Comparison of ENCODE assay signal across 1 cellular context in the genomic region with DNA sequence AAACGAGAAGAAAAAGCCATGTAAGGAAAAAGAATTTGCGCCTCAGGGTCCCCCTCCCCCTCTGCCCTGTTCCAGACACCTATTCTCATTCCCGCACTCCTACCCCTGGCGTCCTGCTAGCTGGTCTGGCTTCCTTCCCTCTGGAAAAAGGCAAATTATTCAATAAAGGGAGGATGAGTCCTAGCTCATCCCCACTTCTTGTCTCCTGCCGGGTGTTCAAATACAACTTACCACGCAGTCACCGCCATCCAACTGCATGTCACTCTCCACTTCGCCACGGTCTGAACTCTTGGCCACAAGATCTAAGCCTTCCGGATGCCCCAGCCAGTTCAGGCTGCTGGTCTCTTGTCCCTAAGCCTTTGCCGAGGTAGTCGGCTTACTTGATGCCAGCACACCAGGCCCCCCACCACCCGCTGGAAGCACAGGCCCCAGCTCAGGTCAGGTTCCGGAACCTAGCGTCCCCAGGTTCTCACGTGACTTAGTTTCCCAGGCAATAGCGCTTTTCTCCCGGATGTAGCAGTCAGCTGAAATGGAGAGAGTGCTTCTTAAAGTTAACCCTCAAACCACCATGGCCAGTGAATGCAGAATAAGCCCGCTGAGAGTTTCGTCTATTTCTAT.
TF ChIP-seq lines count a peak whose summit lies in the region.

No MANE protein-coding gene starts in this region.

TF ChIP-seq in K562, 482 proteins besides CTCF, POLR2A, EP300 and RAD21 (continued from another document):
- no peak for TF ChIP-seq JUN (IDR thresholded peaks at IDR 0.05; ENCODE audit: borderline replicate concordance, low read depth, low read length)
- no peak for TF ChIP-seq JUN (CRISPR knock-in tag; IDR thresholded peaks at IDR 0.05; ENCODE audit: borderline replicate concordance)
- peak; percentile 17; the same call in 1 of the 2 replicates for TF ChIP-seq CXXC5 (CRISPR knock-in tag; IDR thresholded peaks at IDR 0.05)
- no peak for TF ChIP-seq RHOXF2B (CRISPR knock-in tag; conservative IDR thresholded peaks at IDR 0.05)
- no peak for TF ChIP-seq CTBP1 (IDR thresholded peaks at IDR 0.05; ENCODE audit: borderline replicate concordance)
- peak; percentile 79 for TF ChIP-seq HNRNPLL (IDR thresholded peaks at IDR 0.05; ENCODE audit: low read depth, low read length, poor library complexity, severe bottlenecking)
- no peak for TF ChIP-seq ZNF444 (CRISPR knock-in tag; IDR thresholded peaks at IDR 0.05)
- TF ChIP-seq, protein P1, sequence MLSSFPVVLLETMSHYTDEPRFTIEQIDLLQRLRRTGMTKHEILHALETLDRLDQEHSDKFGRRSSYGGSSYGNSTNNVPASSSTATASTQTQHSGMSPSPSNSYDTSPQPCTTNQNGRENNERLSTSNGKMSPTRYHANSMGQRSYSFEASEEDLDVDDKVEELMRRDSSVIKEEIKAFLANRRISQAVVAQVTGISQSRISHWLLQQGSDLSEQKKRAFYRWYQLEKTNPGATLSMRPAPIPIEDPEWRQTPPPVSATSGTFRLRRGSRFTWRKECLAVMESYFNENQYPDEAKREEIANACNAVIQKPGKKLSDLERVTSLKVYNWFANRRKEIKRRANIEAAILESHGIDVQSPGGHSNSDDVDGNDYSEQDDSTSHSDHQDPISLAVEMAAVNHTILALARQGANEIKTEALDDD (IDR thresholded peaks at IDR 0.05) = no peak
- no peak for TF ChIP-seq POLR2G (IDR thresholded peaks at IDR 0.05; ENCODE audit: low read depth, low read length)
- TF ChIP-seq FOXK1 (CRISPR knock-in tag; IDR thresholded peaks at IDR 0.05; ENCODE audit: borderline replicate concordance) = no peak
- no peak for TF ChIP-seq COPS2 (conservative IDR thresholded peaks at IDR 0.05)
- TF ChIP-seq, protein P2, sequence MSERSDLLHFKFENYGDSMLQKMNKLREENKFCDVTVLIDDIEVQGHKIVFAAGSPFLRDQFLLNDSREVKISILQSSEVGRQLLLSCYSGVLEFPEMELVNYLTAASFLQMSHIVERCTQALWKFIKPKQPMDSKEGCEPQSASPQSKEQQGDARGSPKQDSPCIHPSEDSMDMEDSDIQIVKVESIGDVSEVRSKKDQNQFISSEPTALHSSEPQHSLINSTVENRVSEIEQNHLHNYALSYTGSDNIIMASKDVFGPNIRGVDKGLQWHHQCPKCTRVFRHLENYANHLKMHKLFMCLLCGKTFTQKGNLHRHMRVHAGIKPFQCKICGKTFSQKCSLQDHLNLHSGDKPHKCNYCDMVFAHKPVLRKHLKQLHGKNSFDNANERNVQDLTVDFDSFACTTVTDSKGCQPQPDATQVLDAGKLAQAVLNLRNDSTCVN (CRISPR knock-in tag; IDR thresholded peaks at IDR 0.05) = no peak
- TF ChIP-seq KAT2B (IDR thresholded peaks at IDR 0.05; ENCODE audit: low read depth, low read length) = no peak
- no peak for TF ChIP-seq TCF3 (CRISPR knock-in tag; IDR thresholded peaks at IDR 0.05)
- no peak for TF ChIP-seq BRD4 (IDR thresholded peaks at IDR 0.05)
- TF ChIP-seq NFXL1 (CRISPR knock-in tag; IDR thresholded peaks at IDR 0.05) = no peak
- no peak for TF ChIP-seq ILK (tag; IDR thresholded peaks at IDR 0.05; ENCODE audit: borderline replicate concordance, low read depth)
- TF ChIP-seq, protein P3, sequence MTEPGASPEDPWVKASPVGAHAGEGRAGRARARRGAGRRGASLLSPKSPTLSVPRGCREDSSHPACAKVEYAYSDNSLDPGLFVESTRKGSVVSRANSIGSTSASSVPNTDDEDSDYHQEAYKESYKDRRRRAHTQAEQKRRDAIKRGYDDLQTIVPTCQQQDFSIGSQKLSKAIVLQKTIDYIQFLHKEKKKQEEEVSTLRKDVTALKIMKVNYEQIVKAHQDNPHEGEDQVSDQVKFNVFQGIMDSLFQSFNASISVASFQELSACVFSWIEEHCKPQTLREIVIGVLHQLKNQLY (CRISPR knock-in tag; conservative IDR thresholded peaks at IDR 0.05) = no peak
- no peak for TF ChIP-seq DPF2 (IDR thresholded peaks at IDR 0.05)
- TF ChIP-seq HLTF (IDR thresholded peaks at IDR 0.05) = no peak
- TF ChIP-seq FOS (IDR thresholded peaks at IDR 0.05; ENCODE audit: extremely low read depth, insufficient read length) = no peak
- TF ChIP-seq, protein P4, sequence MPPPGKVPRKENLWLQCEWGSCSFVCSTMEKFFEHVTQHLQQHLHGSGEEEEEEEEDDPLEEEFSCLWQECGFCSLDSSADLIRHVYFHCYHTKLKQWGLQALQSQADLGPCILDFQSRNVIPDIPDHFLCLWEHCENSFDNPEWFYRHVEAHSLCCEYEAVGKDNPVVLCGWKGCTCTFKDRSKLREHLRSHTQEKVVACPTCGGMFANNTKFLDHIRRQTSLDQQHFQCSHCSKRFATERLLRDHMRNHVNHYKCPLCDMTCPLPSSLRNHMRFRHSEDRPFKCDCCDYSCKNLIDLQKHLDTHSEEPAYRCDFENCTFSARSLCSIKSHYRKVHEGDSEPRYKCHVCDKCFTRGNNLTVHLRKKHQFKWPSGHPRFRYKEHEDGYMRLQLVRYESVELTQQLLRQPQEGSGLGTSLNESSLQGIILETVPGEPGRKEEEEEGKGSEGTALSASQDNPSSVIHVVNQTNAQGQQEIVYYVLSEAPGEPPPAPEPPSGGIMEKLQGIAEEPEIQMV (tag; conservative IDR thresholded peaks at IDR 0.05; ENCODE audit: low read depth) = no peak
- no peak for TF ChIP-seq SMAD2 (IDR thresholded peaks at IDR 0.05; ENCODE audit: low read depth, low read length)
- no peak for TF ChIP-seq ZSCAN32 (CRISPR knock-in tag; IDR thresholded peaks at IDR 0.05)
- peak; percentile 92 for TF ChIP-seq TOE1 (IDR thresholded peaks at IDR 0.05; ENCODE audit: borderline replicate concordance)
- no peak for TF ChIP-seq TOE1 (CRISPR knock-in tag; IDR thresholded peaks at IDR 0.05; ENCODE audit: borderline replicate concordance, low read depth)
- TF ChIP-seq ZFPM2 (CRISPR knock-in tag; IDR thresholded peaks at IDR 0.05) = no peak
- TF ChIP-seq, protein P5, sequence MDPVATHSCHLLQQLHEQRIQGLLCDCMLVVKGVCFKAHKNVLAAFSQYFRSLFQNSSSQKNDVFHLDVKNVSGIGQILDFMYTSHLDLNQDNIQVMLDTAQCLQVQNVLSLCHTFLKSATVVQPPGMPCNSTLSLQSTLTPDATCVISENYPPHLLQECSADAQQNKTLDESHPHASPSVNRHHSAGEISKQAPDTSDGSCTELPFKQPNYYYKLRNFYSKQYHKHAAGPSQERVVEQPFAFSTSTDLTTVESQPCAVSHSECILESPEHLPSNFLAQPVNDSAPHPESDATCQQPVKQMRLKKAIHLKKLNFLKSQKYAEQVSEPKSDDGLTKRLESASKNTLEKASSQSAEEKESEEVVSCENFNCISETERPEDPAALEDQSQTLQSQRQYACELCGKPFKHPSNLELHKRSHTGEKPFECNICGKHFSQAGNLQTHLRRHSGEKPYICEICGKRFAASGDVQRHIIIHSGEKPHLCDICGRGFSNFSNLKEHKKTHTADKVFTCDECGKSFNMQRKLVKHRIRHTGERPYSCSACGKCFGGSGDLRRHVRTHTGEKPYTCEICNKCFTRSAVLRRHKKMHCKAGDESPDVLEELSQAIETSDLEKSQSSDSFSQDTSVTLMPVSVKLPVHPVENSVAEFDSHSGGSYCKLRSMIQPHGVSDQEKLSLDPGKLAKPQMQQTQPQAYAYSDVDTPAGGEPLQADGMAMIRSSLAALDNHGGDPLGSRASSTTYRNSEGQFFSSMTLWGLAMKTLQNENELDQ (CRISPR knock-in tag; IDR thresholded peaks at IDR 0.05; ENCODE audit: borderline replicate concordance) = no peak
- TF ChIP-seq PCBP2 (IDR thresholded peaks at IDR 0.05; ENCODE audit: low read depth, low read length, poor library complexity, severe bottlenecking) = no peak
- TF ChIP-seq ZZZ3 (IDR thresholded peaks at IDR 0.05) = no peak
